In the genomic region with DNA sequence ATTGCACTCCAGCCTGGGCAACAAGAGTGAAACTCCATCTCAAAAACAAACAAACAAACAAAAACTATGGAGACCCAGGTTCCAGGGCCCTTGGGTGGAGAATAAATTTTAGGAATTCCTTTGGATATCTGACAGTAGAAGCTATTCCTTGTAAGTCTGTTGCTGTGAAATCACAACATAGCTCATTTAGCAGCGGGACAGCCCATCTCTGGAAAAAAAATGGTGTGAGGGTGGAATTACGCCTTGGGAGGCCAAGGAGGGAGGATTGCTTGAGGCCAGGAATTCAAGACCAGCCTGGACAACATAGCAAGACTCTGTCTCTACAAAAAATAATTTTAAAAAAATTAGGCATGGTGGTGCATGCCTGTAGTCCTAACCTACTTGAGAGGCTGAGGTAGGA, we compare ENCODE assay signal across 11 cellular contexts. TPM values are rescaled to one million over a fixed set of nuclear protein-coding genes. Genes with fewer than 3 reads are reported as not detected.
"Had no signal": no experiment of that assay in that cellular context is flagged by ENCODE, and none has a peak within 500 bp of the region (broad histone marks: within the 10 kb centered on the region; RNA-seq: fewer than 3 reads in every experiment).

No MANE protein-coding gene starts in this region.

- H3K4me3 ChIP-seq: GM23248, GM23338, HAP-1 had no signal

- H2AFZ ChIP-seq: GM23248, GM23338 had no signal

- DNase-seq: GM23248, GOT3, H7, H9, HCEC 1CT, HFFc6 had no signal

- H3K9me3 ChIP-seq: HAP-1 had no signal

- H3K9ac ChIP-seq: GM23248 had no signal

- H3K4me2 ChIP-seq: GM23338 had no signal

- H3K27ac Mint-ChIP-seq: GM23338, H9, HFFc6 had no signal

- ATAC-seq: GM23338, HCT116 had no signal

- H3K36me3 ChIP-seq: HAP-1 had no signal

- H3K4me1 ChIP-seq: HAP-1 had no signal

- H3K4me3 Mint-ChIP-seq: GM23338, H9, HFFc6 had no signal

- H3K9me3 Mint-ChIP-seq: GM23338, H9, HFFc6 had no signal

- H3K27ac ChIP-seq: GM23248 had no signal

RNA-seq across cellular contexts. Expression of gene UBE2L5, which starts 27.8 kb away (rescaled TPM):
- total RNA-seq: GM23248, GM23338, H1, H4, H7 had no signal
- polyA plus RNA-seq: GM23248, GM23338, H1 had no signal
